19 cellular contexts compared by ENCODE assay signal in the genomic region with DNA sequence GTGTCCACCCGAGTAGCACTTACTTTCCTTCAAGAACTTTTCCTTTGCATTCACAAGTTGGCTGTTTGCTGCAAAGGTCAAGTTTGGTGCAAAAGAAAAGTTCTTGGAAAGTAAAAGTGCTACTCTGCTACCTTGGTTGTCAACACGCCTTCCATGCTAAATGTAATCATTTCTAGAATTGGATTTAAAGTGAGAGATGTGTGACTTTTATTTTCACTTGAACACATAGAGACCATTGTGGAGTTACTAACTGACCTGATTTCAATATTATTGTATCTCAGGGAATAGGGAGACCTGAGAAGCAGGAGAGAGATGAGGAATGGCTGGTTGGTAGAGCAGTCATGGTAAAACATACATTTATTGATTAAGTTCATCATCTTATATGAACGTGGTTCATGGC. TPM values are rescaled to one million over a fixed set of nuclear protein-coding genes. Genes with fewer than 3 reads are reported as not detected.
DNase-seq lines count a peak whose midpoint lies in the region; ATAC-seq, FAIRE-seq and TF ChIP-seq lines count a peak whose summit lies in the region.
"Had no signal": no experiment of that assay in that cellular context is flagged by ENCODE, and none has a peak within 500 bp of the region (broad histone marks: within the 10 kb centered on the region; RNA-seq: fewer than 3 reads in every experiment).

No MANE protein-coding gene starts in this region.

- H3K79me2 ChIP-seq in mammary epithelial cell (ENCODE audit: insufficient read depth, low read length) (no peaks in the 10 kb centered on the region), GM12878 (ENCODE audit: control insufficient read depth, insufficient read depth, low read length) (no peaks in the 10 kb centered on the region), osteoblast (ENCODE audit: insufficient read depth, low read length) (no peaks in the 10 kb centered on the region)

- peaks cover 4% of the 10 kb centered on the region for H3K27me3 ChIP-seq in mammary epithelial cell (ENCODE audit: insufficient read depth, low read length)
- H3K27me3 ChIP-seq in GM12878 (replicated peaks in 1 of 2; ENCODE audit: control insufficient read depth in 2 of 2, insufficient read depth in 2 of 2, low read length in 1 of 2), result no peaks in the 10 kb centered on the region
- H3K27me3 ChIP-seq in osteoblast (ENCODE audit: insufficient read depth, low read length), result peaks cover 10% of the 10 kb centered on the region

- CTCF ChIA-PET in MCF 10A (lab: Yijun Ruan, JAX) (interaction anchor here (1.0 to 2.6 kb wide), 4 partner anchors 9 to 192 kb away, joined by 3 to 12 read pairs (median 4); no protein-coding TSS in a partner anchor), mammary epithelial cell (lab: Charles Lee; ENCODE audit: low non-redundant PET) (no interaction called here), GM12878 (lab: Yijun Ruan, JAX) (interaction anchor here (0.9 to 3.5 kb wide), 8 partner anchors 10 to 192 kb away, joined by 3 to 17 read pairs (median 4); no protein-coding TSS in a partner anchor)

- TF ChIP-seq CTCF in MCF 10A (IDR thresholded peaks at IDR 0.05; ENCODE audit: unreplicated experiment), result no peak
- TF ChIP-seq CTCF in mammary epithelial cell (conservative IDR thresholded peaks at IDR 0.05 in 1 of 2, IDR thresholded peaks at IDR 0.05 in 1 of 2; ENCODE audit: extremely low read depth in 1 of 2, insufficient read depth in 1 of 2, low read depth in 1 of 2, low read length in 2 of 2), result no peak
- no peak for TF ChIP-seq CTCF in GM12878 (IDR thresholded peaks at IDR 0.05 in 2 of 3, conservative IDR thresholded peaks at IDR 0.05 in 1 of 3; ENCODE audit: control insufficient read depth in 2 of 3, extremely low read depth in 1 of 3, insufficient read depth in 1 of 3, low read depth in 3 of 3, low read length in 3 of 3)
- no peak for TF ChIP-seq CTCF in osteoblast (IDR thresholded peaks at IDR 0.05; ENCODE audit: extremely low read depth, low read depth, low read length)

- POLR2A ChIA-PET in MCF 10A (lab: Yijun Ruan, JAX), result interaction anchor here (2.0 kb wide), 1 partner anchor 51 kb away, joined by 15 read pairs; no protein-coding TSS in a partner anchor
- POLR2A ChIA-PET in GM12878 (lab: Charles Lee), result interaction anchor here (1.1 kb wide), 1 partner anchor 41 kb away, joined by 3 read pairs; no protein-coding TSS in a partner anchor

- intact Hi-C loops in MCF 10A (cut with micrococcal nuclease) (no loop called here), mammary epithelial cell (cut with micrococcal nuclease) (no loop called here), GM12878 (cut with micrococcal nuclease; ENCODE audit: unreplicated experiment) (loop anchor here (10.0 kb wide), 1 partner anchor 656 kb away; no protein-coding TSS in a partner anchor)

- RAD21 ChIA-PET in GM12878 (lab: Charles Lee; ENCODE audit: unreplicated experiment), result interaction anchor here (1.0 to 5.5 kb wide), 8 partner anchors 11 to 172 kb away, joined by 3 to 52 read pairs (median 4); no protein-coding TSS in a partner anchor

- H3K4me1 Mint-ChIP-seq in MCF 10A (ENCODE audit: insufficient read depth, unreplicated experiment) (peaks cover 24% of the 10 kb centered on the region), immature natural killer cell (peaks cover 43 to 53% of the 10 kb centered on the region in 2 donors)
- peaks cover 16% of the 10 kb centered on the region for H3K4me1 Mint-ChIP-seq in stimulated activated effector memory CD8-positive, alpha-beta T cell treated with anti-CD3 and anti-CD28 coated beads, Interleukin-12 subunit alpha, Interleukin-12 subunit beta, amount 100 ng/mL, for 72 hours

- H4K20me1 ChIP-seq in mammary epithelial cell (ENCODE audit: insufficient read depth, low read length) (no peaks in the 10 kb centered on the region), GM12878 (ENCODE audit: control insufficient read depth, insufficient read depth) (no peaks in the 10 kb centered on the region), osteoblast (ENCODE audit: insufficient read depth, low read length) (no peaks in the 10 kb centered on the region)

- no peak overlapping the region for H3K4me3 ChIP-seq in mammary epithelial cell (replicated peaks in 1 of 3; ENCODE audit: insufficient read depth in 1 of 3, low read depth in 2 of 3, low read length in 3 of 3)
- H3K4me3 ChIP-seq in GM12878, result no peak overlapping the region
- no peak overlapping the region for H3K4me3 ChIP-seq in osteoblast (ENCODE audit: insufficient read depth, low read length)
- H3K4me3 ChIP-seq: HAP-1 had no signal

- no peaks in the 10 kb centered on the region for H3K9me3 ChIP-seq in mammary epithelial cell (replicated peaks; ENCODE audit: insufficient read depth, low read length)
- no peaks in the 10 kb centered on the region; the same call in 2 of the 3 replicates for H3K9me3 ChIP-seq in GM12878 (replicated peaks; ENCODE audit: control insufficient read depth, insufficient read depth, low read length)
- no peaks in the 10 kb centered on the region for H3K9me3 ChIP-seq in osteoblast (ENCODE audit: low read depth, low read length)

- no peak for TF ChIP-seq RAD21 in GM12878 (IDR thresholded peaks at IDR 0.05; ENCODE audit: insufficient read depth, low read depth, low read length)

- dilution Hi-C loops in mammary epithelial cell (cut with HindIII; ENCODE audit: low sequenced_read_pairs), result loop anchor here (5.0 kb wide), 1 partner anchor 37 kb away; no protein-coding TSS in a partner anchor

- H3K4me2 ChIP-seq in mammary epithelial cell (ENCODE audit: insufficient read depth, low read depth, low read length) (no peak overlapping the region), GM12878 (ENCODE audit: control insufficient read depth, insufficient read depth) (no peak overlapping the region), osteoblast (ENCODE audit: insufficient read depth, low read length) (no peak overlapping the region)

- BruUV-seq in MCF 10A (replicated peaks; lab: Mats Ljungman, UMichigan) (no TSS peak), mammary epithelial cell (replicated peaks; lab: Mats Ljungman, UMichigan) (no TSS peak), GM12878 (replicated peaks; lab: Mats Ljungman, UMichigan) (no TSS peak)

- no peaks in the 10 kb centered on the region for H3K36me3 Mint-ChIP-seq in MCF 10A (ENCODE audit: insufficient read depth, unreplicated experiment)
- peaks cover 0 to 8% (median 0%) of the 10 kb centered on the region in 3 donors for H3K36me3 Mint-ChIP-seq in immature natural killer cell
- H3K36me3 Mint-ChIP-seq in stimulated activated effector memory CD8-positive, alpha-beta T cell treated with anti-CD3 and anti-CD28 coated beads, Interleukin-12 subunit alpha, Interleukin-12 subunit beta, amount 100 ng/mL, for 72 hours, result no peaks in the 10 kb centered on the region
- H3K36me3 Mint-ChIP-seq: CD4-positive, alpha-beta memory T cell had no signal

- TF ChIP-seq POLR2A in GM12878 (IDR thresholded peaks at IDR 0.05; ENCODE audit: low read depth, low read length), result no peak

- peak overlapping the region; percentile 60 for H3K27ac Mint-ChIP-seq in MCF 10A (ENCODE audit: low read depth, unreplicated experiment)
- peak overlapping the region; percentile 69 to 95 (median 83) for H3K27ac Mint-ChIP-seq in immature natural killer cell
- H3K27ac Mint-ChIP-seq in stimulated activated effector memory CD8-positive, alpha-beta T cell treated with anti-CD3 and anti-CD28 coated beads, Interleukin-12 subunit alpha, Interleukin-12 subunit beta, amount 100 ng/mL, for 72 hours, result no peak overlapping the region
- H3K27ac Mint-ChIP-seq: HFFc6 had no signal

- ATAC-seq in GM12878, result peak; percentile 16; the same call in 1 of the 3 replicates
- peak; percentile 44 for ATAC-seq in stimulated activated effector memory CD8-positive, alpha-beta T cell treated with anti-CD3 and anti-CD28 coated beads, Interleukin-12 subunit alpha, Interleukin-12 subunit beta, amount 100 ng/mL, for 72 hours

- no peak for FAIRE-seq in GM12878 (lab: Jason Lieb, UNC)
- FAIRE-seq: G401.6, GM18507, H54 had no signal

- H3K27ac ChIP-seq in mammary epithelial cell (ENCODE audit: insufficient read depth, low read depth, low read length), result no peak overlapping the region
- no peak overlapping the region for H3K27ac ChIP-seq in GM12878 (ENCODE audit: control insufficient read depth, insufficient read depth)
- H3K27ac ChIP-seq in osteoblast (ENCODE audit: low read depth, low read length), result no peak overlapping the region

- H3K4me1 ChIP-seq in mammary epithelial cell (ENCODE audit: insufficient read depth, low read length) (no peaks in the 10 kb centered on the region), GM12878 (ENCODE audit: control insufficient read depth, insufficient read depth, low read length) (peaks cover 3% of the 10 kb centered on the region), osteoblast (ENCODE audit: insufficient read depth, low read length) (no peaks in the 10 kb centered on the region)

- no peak for TF ChIP-seq EP300 in GM12878 (IDR thresholded peaks at IDR 0.05; ENCODE audit: borderline replicate concordance in 1 of 2, control insufficient read depth in 1 of 2, low read depth in 2 of 2, low read length in 2 of 2)

- no peak overlapping the region for H2AFZ ChIP-seq in mammary epithelial cell (ENCODE audit: low read depth, low read length)
- no peak overlapping the region for H2AFZ ChIP-seq in GM12878 (ENCODE audit: control insufficient read depth, low read depth, low read length)
- no peak overlapping the region for H2AFZ ChIP-seq in osteoblast (ENCODE audit: low read length)

- in situ Hi-C loops in mammary epithelial cell (cut with MboI; ENCODE audit: low sequenced_read_pairs in 2 of 2), result loop anchor here (5.0 to 25.0 kb wide), 2 partner anchors 368 kb away; no protein-coding TSS in a partner anchor
- in situ Hi-C loops in GM12878 (cut with MboI), result loop anchor here (5.0 kb wide), 2 partner anchors 177 to 363 kb away; no protein-coding TSS in a partner anchor

- 94% methylated on average over 2 of the region's 3 CpGs for WGBS in mammary epithelial cell (ENCODE audit: low coverage, missing lambda C conversion rate)
- WGBS in GM12878 (ENCODE audit: insufficient coverage, insufficient replicate concordance, low lambda C conversion rate, missing lambda C conversion rate), result 87% methylated on average over 3 of the region's 3 CpGs

- DNase-seq in MCF 10A (ENCODE audit: unreplicated experiment) (no peak), mammary epithelial cell (no peak), GM12878 (ENCODE audit: low read depth, low spot score) (no peak), immature natural killer cell (no peak), NCI-H128 (lab: John Stamatoyannopoulos, UW; ENCODE audit: unreplicated experiment) (no peak), osteoblast (ENCODE audit: insufficient read length, low spot score, missing footprints) (no peak), islet precursor cell (no peak)
- no peak for DNase-seq in stimulated activated effector memory CD8-positive, alpha-beta T cell treated with anti-CD3 and anti-CD28 coated beads, Interleukin-12 subunit alpha, Interleukin-12 subunit beta, amount 100 ng/mL, for 72 hours (ENCODE audit: low spot score in 2 of 2)
- DNase-seq: C1 segment of cervical spinal cord, Caco-2, DMS153, DND-41, GOT3, HFFc6 had no signal

- H3K9ac ChIP-seq in mammary epithelial cell (ENCODE audit: insufficient read depth, low read length) (no peak overlapping the region), GM12878 (ENCODE audit: control insufficient read depth, insufficient read depth, low read length) (no peak overlapping the region)

- H3K4me3 Mint-ChIP-seq in MCF 10A (ENCODE audit: unreplicated experiment) (no peak overlapping the region), immature natural killer cell (peak overlapping the region; percentile 21 to 65 (median 61))
- H3K4me3 Mint-ChIP-seq in stimulated activated effector memory CD8-positive, alpha-beta T cell treated with anti-CD3 and anti-CD28 coated beads, Interleukin-12 subunit alpha, Interleukin-12 subunit beta, amount 100 ng/mL, for 72 hours, result no peak overlapping the region
- H3K4me3 Mint-ChIP-seq: HFFc6 had no signal

- SMC1A ChIA-PET in GM12878 (lab: Charles Lee; ENCODE audit: uncharacterized antibody, unreplicated experiment), result interaction anchor here (0.8 to 3.5 kb wide), 18 partner anchors 8 to 363 kb away, joined by 3 to 23 read pairs (median 4); no protein-coding TSS in a partner anchor

- peaks cover 5% of the 10 kb centered on the region for H3K9me3 Mint-ChIP-seq in MCF 10A (ENCODE audit: unreplicated experiment)
- H3K9me3 Mint-ChIP-seq in immature natural killer cell, result peaks cover 0 to 1% (median 0%) of the 10 kb centered on the region in 6 donors
- H3K9me3 Mint-ChIP-seq in stimulated activated effector memory CD8-positive, alpha-beta T cell treated with anti-CD3 and anti-CD28 coated beads, Interleukin-12 subunit alpha, Interleukin-12 subunit beta, amount 100 ng/mL, for 72 hours, result peaks cover 3% of the 10 kb centered on the region
- H3K9me3 Mint-ChIP-seq: CD4-positive, alpha-beta memory T cell; HFFc6 had no signal

- H3K27me3 Mint-ChIP-seq in MCF 10A (ENCODE audit: insufficient read depth, unreplicated experiment), result no peaks in the 10 kb centered on the region
- peaks cover 0 to 7% (median 4%) of the 10 kb centered on the region in 3 donors for H3K27me3 Mint-ChIP-seq in immature natural killer cell (ENCODE audit: low read depth in 3 of 3)

- no peaks in the 10 kb centered on the region for H3K36me3 ChIP-seq in mammary epithelial cell (ENCODE audit: insufficient read depth, low read length)
- no peaks in the 10 kb centered on the region for H3K36me3 ChIP-seq in GM12878 (ENCODE audit: control insufficient read depth in 2 of 2, insufficient read depth in 2 of 2, low read length in 1 of 2)
- no peaks in the 10 kb centered on the region for H3K36me3 ChIP-seq in osteoblast (ENCODE audit: insufficient read depth, low read length)
- H3K36me3 ChIP-seq: HAP-1 had no signal

RNA-seq across cellular contexts. Expression of gene IFNGR1, which starts 49.7 kb away (rescaled TPM):
- total RNA-seq in MCF 10A (2022) (57.9 and 58.4 TPM in 2 replicates), mammary epithelial cell (100 to 1,000 TPM in 1 of 2 donors, 10 to 100 TPM in 1; 54.7 to 137 TPM), GM12878 (2014; rRNA removed) (121 and 148 TPM in 2 replicates), GM12878 (2014; rRNA removed; fragmentation: Illumina TruSeq; extraction: Trizol) (159 and 161 TPM in 2 replicates), GM12878 (2021) (89.0 and 95.4 TPM in 2 replicates), osteoblast (62.6 and 68.1 TPM in 2 replicates)
- polyA plus RNA-seq in mammary epithelial cell (30.0 TPM), GM12878 (2011; rRNA removed) (258 and 363 TPM in 2 replicates), GM12878 (2014; fragmentation: Illumina TruSeq; extraction: Trizol) (155 and 200 TPM in 2 replicates), GM12878 (2014; fragmentation: Nextera tagmentation; extraction: Ambion mirVana) (100 to 1,000 TPM; 182 to 296 TPM), GM12878 (2014; rRNA removed) (96.0 and 113 TPM in 2 replicates), GM12878 (2016; fragmentation: Nextera tagmentation; extraction: Ambion mirVana) (10 to 100 TPM; 95.2 to 99.1 TPM), immature natural killer cell (10 to 100 TPM; 70.4 to 79.3 (median 70.4) TPM)
- 17.6 TPM for polyA minus RNA-seq in mammary epithelial cell
- total RNA-seq in GM12878 (2013; cell fraction: nucleolus; rRNA removed), result 290 and 314 TPM in 2 replicates
- 72.9 TPM for polyA plus RNA-seq in GM12878 (2011; ENCODE audit: low read depth)
- 78.2 and 88.9 TPM in 2 replicates for polyA plus RNA-seq in GM12878 (2011; cell fraction: cytosol; rRNA removed)
- 69.4 and 105 TPM in 2 replicates for polyA plus RNA-seq in GM12878 (2011; cell fraction: nucleus; rRNA removed)
- polyA plus RNA-seq in GM12878 (2012), result 102 and 129 TPM in 2 replicates
- polyA minus RNA-seq in GM12878 (2011; rRNA and poly(A)+ RNA removed), result 81.9 and 114 TPM in 2 replicates
- polyA minus RNA-seq in GM12878 (2011; cell fraction: cytosol; rRNA and poly(A)+ RNA removed), result 53.1 and 61.7 TPM in 2 replicates
- polyA minus RNA-seq in GM12878 (2011; cell fraction: nucleus; rRNA and poly(A)+ RNA removed), result 99.3 and 99.9 TPM in 2 replicates

Comparison
In these comparisons a context has a peak if more than half of its experiments do, and no peak if none do; other contexts are left out.
1. H3K4me3 Mint-ChIP-seq: peak in immature natural killer cell (5 of 5); none in MCF 10A (single experiment) and stimulated activated effector memory CD8-positive, alpha-beta T cell treated with anti-CD3 and anti-CD28 coated beads, Interleukin-12 subunit alpha, Interleukin-12 subunit beta, amount 100 ng/mL, for 72 hours (single experiment).